16 cellular contexts compared by ENCODE assay signal in the genomic region with DNA sequence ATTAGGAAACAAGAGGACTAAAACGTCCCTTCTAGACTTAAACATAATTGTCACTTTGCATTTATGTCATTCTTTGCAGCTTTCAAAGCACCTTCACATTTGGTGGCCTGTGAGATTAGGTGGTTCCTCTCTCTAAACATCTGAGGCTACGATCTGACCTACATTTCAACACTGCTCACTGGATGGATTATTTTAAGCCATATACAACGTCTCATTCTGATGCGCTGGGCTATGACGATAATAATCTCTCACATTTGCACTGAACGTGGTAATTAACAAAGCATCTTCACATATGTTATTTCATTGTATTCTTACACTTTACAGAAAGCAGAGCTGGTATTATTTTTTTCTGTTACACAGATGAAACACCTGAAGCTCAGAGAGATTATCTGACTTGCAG. TPM values are rescaled to one million over a fixed set of nuclear protein-coding genes. Genes with fewer than 3 reads are reported as not detected.
A peak's percentile ranks its signal among the peaks of the same experiment; 100 is the strongest.
DNase-seq lines count a peak whose midpoint lies in the region; ATAC-seq and TF ChIP-seq lines count a peak whose summit lies in the region.
"Had no signal": no experiment of that assay in that cellular context is flagged by ENCODE, and none has a peak within 500 bp of the region (broad histone marks: within the 10 kb centered on the region; RNA-seq: fewer than 3 reads in every experiment).

No MANE protein-coding gene starts in this region.

- no peaks in the 10 kb centered on the region for H3K9me3 ChIP-seq in BLaER1 treated with 17β-estradiol and CSF1 and Interleukin-3, amounts not matched to agents 10 nM and 100 nM (replicated peaks in 1 of 11)
- no peaks in the 10 kb centered on the region for H3K9me3 ChIP-seq in GM23248 (ENCODE audit: low read depth)
- H3K9me3 ChIP-seq: right lobe of liver, suprapubic skin had no signal

- 0 out of 2 replicates have a peak, but pooled peaks cover 2% of the 10 kb centered on the region for H3F3A ChIP-seq in GM23338 (replicated peaks; ENCODE audit: low read depth)
- H3F3A ChIP-seq in GM23248 (ENCODE audit: insufficient read depth): peaks cover 15% of the 10 kb centered on the region; the same call in 1 of the 2 replicates

- H3K79me2 ChIP-seq in GM23338 (replicated peaks; ENCODE audit: insufficient read depth) (no peaks in the 10 kb centered on the region; the same call in 1 of the 2 replicates), GM23248 (ENCODE audit: insufficient read depth) (no peaks in the 10 kb centered on the region)

- H2AFZ ChIP-seq in GM23338: no peak overlapping the region
- H2AFZ ChIP-seq in GM23248: no peak overlapping the region

- H3K4me1 Mint-ChIP-seq in GM23338 (peaks cover 29% of the 10 kb centered on the region), HFFc6 (ENCODE audit: low read depth) (peaks cover 14% of the 10 kb centered on the region)
- H3K4me1 Mint-ChIP-seq in activated naive CD8-positive, alpha-beta T cell treated with anti-CD3 and anti-CD28 coated beads, Interleukin-2, amount 10 ng/mL, durations not matched to agents 7 days and 5 days: peaks cover 59% of the 10 kb centered on the region
- H3K4me1 Mint-ChIP-seq in natural killer cell treated with Interleukin-12 subunit alpha and Interleukin-12 subunit beta and Interleukin-15 and Interleukin-18, amount 100 ng/mL, for 72 hours (ENCODE audit: low read depth in 2 of 2): peaks cover 26 to 57% of the 10 kb centered on the region in 2 donors

- 90 to 91% methylated on average over 6 of the region's 6 CpGs for WGBS in GM23248 (ENCODE audit: low coverage in 1 of 2, low lambda C conversion rate in 2 of 2, missing lambda C conversion rate in 2 of 2), 2 experiments

- intact Hi-C loops in head of caudate nucleus (cut with DNase I): no loop called here

- no peaks in the 10 kb centered on the region for H3K9me3 Mint-ChIP-seq in GM23338
- no peaks in the 10 kb centered on the region for H3K9me3 Mint-ChIP-seq in activated naive CD8-positive, alpha-beta T cell treated with anti-CD3 and anti-CD28 coated beads, Interleukin-2, amount 10 ng/mL, durations not matched to agents 7 days and 5 days
- H3K9me3 Mint-ChIP-seq in natural killer cell treated with Interleukin-12 subunit alpha and Interleukin-12 subunit beta and Interleukin-15 and Interleukin-18, amount 100 ng/mL, for 72 hours: no peaks in the 10 kb centered on the region
- no peaks in the 10 kb centered on the region for H3K9me3 Mint-ChIP-seq in HFFc6

- peak overlapping the region in 4 of 10 experiments; percentile 3 to 44 (median 20); a peak in 3 of 20 replicates for H3K4me3 ChIP-seq in BLaER1 treated with 17β-estradiol and CSF1 and Interleukin-3, amounts not matched to agents 10 nM and 100 nM
- H3K4me3 ChIP-seq in GM23338 (no peak overlapping the region), GM23248 (no peak overlapping the region)
- H3K4me3 ChIP-seq: right lobe of liver, suprapubic skin had no signal

- in situ Hi-C loops in GM23248 (cut with MboI): no loop called here

- peak overlapping the region; percentile 83 to 98 (median 95) for H3K4me2 ChIP-seq in BLaER1 treated with 17β-estradiol and CSF1 and Interleukin-3, amounts not matched to agents 10 nM and 100 nM
- no peak overlapping the region for H3K4me2 ChIP-seq in GM23338
- H3K4me2 ChIP-seq in GM23248 (ENCODE audit: unreplicated experiment): no peak overlapping the region

- POLR2A ChIA-PET in activated naive CD8-positive, alpha-beta T cell treated with anti-CD3 and anti-CD28 coated beads, Interleukin-2, amount 10 ng/mL, durations not matched to agents 7 days and 5 days (lab: Charles Lee): interaction anchor here (1.2 to 3.7 kb wide), 2 partner anchors 10 kb away, joined by 3 to 13 read pairs; no protein-coding TSS in a partner anchor

- H3K36me3 ChIP-seq in BLaER1 treated with 17β-estradiol and CSF1 and Interleukin-3, amounts not matched to agents 10 nM and 100 nM: peaks cover under 1 to 27% (median 19%) of the 10 kb centered on the region in 11 experiments; a peak in 18 of 22 replicates
- H3K36me3 ChIP-seq in GM23338 (ENCODE audit: insufficient read depth) (no peaks in the 10 kb centered on the region), GM23248 (ENCODE audit: low read depth) (no peaks in the 10 kb centered on the region)

- ATAC-seq in GM23338 (no peak), HG02798 (IDR thresholded peaks at IDR 0.05; ENCODE audit: poor library complexity, unreplicated experiment) (no peak)
- ATAC-seq in activated naive CD8-positive, alpha-beta T cell treated with anti-CD3 and anti-CD28 coated beads, Interleukin-2, amount 10 ng/mL, durations not matched to agents 7 days and 5 days (ENCODE audit: low read depth): no peak
- no peak for ATAC-seq in natural killer cell treated with Interleukin-12 subunit alpha and Interleukin-12 subunit beta and Interleukin-15 and Interleukin-18, amount 100 ng/mL, for 72 hours

- H3K9ac ChIP-seq in BLaER1 treated with 17β-estradiol and CSF1 and Interleukin-3, amounts not matched to agents 10 nM and 100 nM: peak overlapping the region in 8 of 11 experiments; percentile 40 to 77 (median 56); a peak in 14 of 22 replicates
- H3K9ac ChIP-seq in GM23248: no peak overlapping the region

- peaks cover 57 to 89% (median 81%) of the 10 kb centered on the region in 11 experiments for H4K20me1 ChIP-seq in BLaER1 treated with 17β-estradiol and CSF1 and Interleukin-3, amounts not matched to agents 10 nM and 100 nM
- H4K20me1 ChIP-seq in GM23338 (replicated peaks; ENCODE audit: insufficient read depth): no peaks in the 10 kb centered on the region
- H4K20me1 ChIP-seq in GM23248 (ENCODE audit: insufficient read depth): no peaks in the 10 kb centered on the region; the same call in 1 of the 2 replicates

- H3K4me3 Mint-ChIP-seq in GM23338 (no peak overlapping the region), HFFc6 (no peak overlapping the region)
- no peak overlapping the region for H3K4me3 Mint-ChIP-seq in activated naive CD8-positive, alpha-beta T cell treated with anti-CD3 and anti-CD28 coated beads, Interleukin-2, amount 10 ng/mL, durations not matched to agents 7 days and 5 days
- peak overlapping the region; percentile 7 for H3K4me3 Mint-ChIP-seq in natural killer cell treated with Interleukin-12 subunit alpha and Interleukin-12 subunit beta and Interleukin-15 and Interleukin-18, amount 100 ng/mL, for 72 hours

- H3K36me3 Mint-ChIP-seq in GM23338 (ENCODE audit: low read depth) (no peaks in the 10 kb centered on the region; the same call in 2 of the 3 replicates), HFFc6 (ENCODE audit: low read depth) (no peaks in the 10 kb centered on the region)
- H3K36me3 Mint-ChIP-seq in activated naive CD8-positive, alpha-beta T cell treated with anti-CD3 and anti-CD28 coated beads, Interleukin-2, amount 10 ng/mL, durations not matched to agents 7 days and 5 days: peaks cover 37% of the 10 kb centered on the region
- peaks cover 4% of the 10 kb centered on the region for H3K36me3 Mint-ChIP-seq in natural killer cell treated with Interleukin-12 subunit alpha and Interleukin-12 subunit beta and Interleukin-15 and Interleukin-18, amount 100 ng/mL, for 72 hours

- H3K9me2 ChIP-seq in GM23338 (ENCODE audit: insufficient read depth) (no peaks in the 10 kb centered on the region), GM23248 (ENCODE audit: insufficient read depth) (no peaks in the 10 kb centered on the region)

- TF ChIP-seq CTCF in GM23338 (conservative IDR thresholded peaks at IDR 0.05; ENCODE audit: low read depth in 2 of 2): no peak
- TF ChIP-seq CTCF in HFFc6 (IDR thresholded peaks at IDR 0.05): no peak

- peaks cover 92 to 98% (median 97%) of the 10 kb centered on the region in 10 experiments for H3K4me1 ChIP-seq in BLaER1 treated with 17β-estradiol and CSF1 and Interleukin-3, amounts not matched to agents 10 nM and 100 nM
- peaks cover 20% of the 10 kb centered on the region for H3K4me1 ChIP-seq in GM23338 (ENCODE audit: insufficient read depth)
- H3K4me1 ChIP-seq in GM23248 (ENCODE audit: insufficient read depth): peaks cover 13% of the 10 kb centered on the region; the same call in 1 of the 2 replicates
- H3K4me1 ChIP-seq: right lobe of liver had no signal

- peaks cover 0 to 3% (median 0%) of the 10 kb centered on the region in 11 experiments; a peak in 1 of 22 replicates for H3K27me3 ChIP-seq in BLaER1 treated with 17β-estradiol and CSF1 and Interleukin-3, amounts not matched to agents 10 nM and 100 nM
- no peaks in the 10 kb centered on the region for H3K27me3 ChIP-seq in GM23338 (ENCODE audit: insufficient read depth)
- H3K27me3 ChIP-seq in GM23248 (replicated peaks; ENCODE audit: insufficient read depth): no peaks in the 10 kb centered on the region
- H3K27me3 ChIP-seq: right lobe of liver, suprapubic skin had no signal

- H3K27ac ChIP-seq in BLaER1 treated with 17β-estradiol and CSF1 and Interleukin-3, amounts not matched to agents 10 nM and 100 nM: peak overlapping the region in 8 of 11 experiments; percentile 39 to 87 (median 72); a peak in 16 of 22 replicates
- H3K27ac ChIP-seq in GM23338 (ENCODE audit: low read depth) (0 out of 2 replicates have a peak overlapping the region, but pooled peaks have one; percentile 19), GM23248 (no peak overlapping the region)
- H3K27ac ChIP-seq: right lobe of liver, suprapubic skin had no signal

- H3K27me3 Mint-ChIP-seq in GM23338 (ENCODE audit: insufficient read depth, low read depth, poor library complexity) (peaks cover 10% of the 10 kb centered on the region), HFFc6 (ENCODE audit: insufficient read depth) (peaks cover 8% of the 10 kb centered on the region)
- H3K27me3 Mint-ChIP-seq in activated naive CD8-positive, alpha-beta T cell treated with anti-CD3 and anti-CD28 coated beads, Interleukin-2, amount 10 ng/mL, durations not matched to agents 7 days and 5 days: no peaks in the 10 kb centered on the region
- peaks cover 0 to 10% of the 10 kb centered on the region in 2 donors for H3K27me3 Mint-ChIP-seq in natural killer cell treated with Interleukin-12 subunit alpha and Interleukin-12 subunit beta and Interleukin-15 and Interleukin-18, amount 100 ng/mL, for 72 hours

- DNase-seq in GM23338 (ENCODE audit: low spot score): no peak
- no peak for DNase-seq in activated naive CD8-positive, alpha-beta T cell treated with anti-CD3 and anti-CD28 coated beads, Interleukin-2, amount 10 ng/mL, durations not matched to agents 7 days and 5 days
- no peak for DNase-seq in natural killer cell treated with Interleukin-12 subunit alpha and Interleukin-12 subunit beta and Interleukin-15 and Interleukin-18, amount 100 ng/mL, for 72 hours (ENCODE audit: low spot score)
- DNase-seq in head of caudate nucleus: no peak
- no peak for DNase-seq in GM23248
- no peak for DNase-seq in HFFc6
- DNase-seq: activated gamma-delta T cell treated with Interleukin-2 at 50 U/mL for 16 hours; NCI-H1048; NCI-H2081 treated with DMSO at 0.1 percent for 48 hours; NCI-H748 treated with DMSO at 0.1 percent for 48 hours; occipital lobe; right lobe of liver; stimulated activated CD4-positive, alpha-beta T cell treated with anti-CD3 and anti-CD28 coated beads, Interleukin-2, amount 100 ng/mL, for 24 hours had no signal

- H3K27ac Mint-ChIP-seq in GM23338: no peak overlapping the region
- H3K27ac Mint-ChIP-seq in activated naive CD8-positive, alpha-beta T cell treated with anti-CD3 and anti-CD28 coated beads, Interleukin-2, amount 10 ng/mL, durations not matched to agents 7 days and 5 days: peak overlapping the region; percentile 2
- no peak overlapping the region for H3K27ac Mint-ChIP-seq in natural killer cell treated with Interleukin-12 subunit alpha and Interleukin-12 subunit beta and Interleukin-15 and Interleukin-18, amount 100 ng/mL, for 72 hours
- H3K27ac Mint-ChIP-seq in HFFc6: no peak overlapping the region

RNA-seq across cellular contexts. Expression of a gene that starts 36.5 kb away (rescaled TPM):
- total RNA-seq in GM23338 (2014; rRNA removed; shearing (Covaris generic)): 67.2 and 80.4 TPM in 2 replicates
- polyA plus RNA-seq in GM23338 (2016; fragmentation: Nextera tagmentation; extraction: Ambion mirVana) (42.9 and 47.2 TPM in 2 replicates), GM23248 (2016; fragmentation: Nextera tagmentation; extraction: Ambion mirVana) (2.5 TPM in 2 replicates)
- total RNA-seq in activated naive CD8-positive, alpha-beta T cell treated with anti-CD3 and anti-CD28 coated beads, Interleukin-2, amount 10 ng/mL, durations not matched to agents 7 days and 5 days: 10 to 100 TPM; 76.7 to 84.7 TPM
- 10 to 100 TPM in 1 of 2 donors, 1 to 10 TPM in 1; 8.9 to 32.2 TPM for total RNA-seq in natural killer cell treated with Interleukin-12 subunit alpha and Interleukin-12 subunit beta and Interleukin-15 and Interleukin-18, amount 100 ng/mL, for 72 hours
- 7.1 and 18.4 TPM in 2 replicates for total RNA-seq in GM23248 (2014; rRNA removed; shearing (Covaris generic))
- total RNA-seq in HFFc6 (2021; fragmentation: NEBNext Ultra II Directional; extraction: Animal tissue kit (Norgen Biotek cat#: 25700)): 1 to 10 TPM; 3.5 to 5.2 (median 4.5) TPM

Comparison
In these comparisons a context has a peak if more than half of its experiments do, and no peak if none do; other contexts are left out.
1. H3K4me2 ChIP-seq: peak in BLaER1 treated with 17β-estradiol and CSF1 and Interleukin-3, amounts not matched to agents 10 nM and 100 nM (11 of 11); none in GM23338 (single experiment) and GM23248 (single experiment).